ENCODE assay signal across 1 cellular context in genomic region chr2:171159326-171160118, GRCh38.
TF ChIP-seq lines count a peak whose summit lies in the region.

No MANE protein-coding gene starts in this region.

TF ChIP-seq in HepG2, 621 proteins besides CTCF, POLR2A, EP300 and RAD21 (continued from another document and continues in another):
- TF ChIP-seq PAXIP1 (CRISPR knock-in tag; conservative IDR thresholded peaks at IDR 0.05) (peak; percentile 67), CBFB (CRISPR knock-in tag; IDR thresholded peaks at IDR 0.05) (no peak), ZBTB20 (CRISPR knock-in tag; IDR thresholded peaks at IDR 0.05; ENCODE audit: borderline replicate concordance, low read depth) (peak; percentile 61; the same call in 1 of the 2 replicates), GTF3A (CRISPR knock-in tag; conservative IDR thresholded peaks at IDR 0.05) (no peak), AHDC1 (CRISPR knock-in tag; IDR thresholded peaks at IDR 0.05; ENCODE audit: borderline replicate concordance) (no peak), ATF5 (CRISPR knock-in tag; IDR thresholded peaks at IDR 0.05; ENCODE audit: low read depth) (peak; percentile 73; the same call in 1 of the 2 replicates), PPARG (CRISPR knock-in tag; conservative IDR thresholded peaks at IDR 0.05) (no peak), NFIC (IDR thresholded peaks at IDR 0.05; ENCODE audit: low read length) (peak; percentile 62; the same call in 1 of the 2 replicates), ZNF629 (CRISPR knock-in tag; conservative IDR thresholded peaks at IDR 0.05) (no peak), ZNF253 (CRISPR knock-in tag; IDR thresholded peaks at IDR 0.05; ENCODE audit: borderline replicate concordance) (no peak), KLF9 (CRISPR knock-in tag; IDR thresholded peaks at IDR 0.05; ENCODE audit: low read depth) (no peak), HDAC2 (CRISPR knock-in tag; IDR thresholded peaks at IDR 0.05) (no peak; the same call in 1 of the 2 replicates), ZNF547 (CRISPR knock-in tag; IDR thresholded peaks at IDR 0.05) (0 out of 2 replicates have a peak, but pooled peaks have one; percentile 3), ZBTB26 (CRISPR knock-in tag; IDR thresholded peaks at IDR 0.05; ENCODE audit: borderline replicate concordance) (no peak), NR1H2 (CRISPR knock-in tag; IDR thresholded peaks at IDR 0.05; ENCODE audit: borderline replicate concordance, low read depth) (no peak), ZNF30 (CRISPR knock-in tag; IDR thresholded peaks at IDR 0.05) (0 out of 2 replicates have a peak, but pooled peaks have one; percentile 31), CCDC6 (CRISPR knock-in tag; IDR thresholded peaks at IDR 0.05) (no peak), NR2C2 (CRISPR knock-in tag; IDR thresholded peaks at IDR 0.05; ENCODE audit: borderline replicate concordance) (peak; percentile 39; the same call in 1 of the 2 replicates), TARDBP (CRISPR knock-in tag; IDR thresholded peaks at IDR 0.05) (peak; percentile 48; the same call in 1 of the 2 replicates), RFX5 (IDR thresholded peaks at IDR 0.05; ENCODE audit: low read depth, low read length) (peak; percentile 36; the same call in 1 of the 2 replicates), THAP9 (CRISPR knock-in tag; IDR thresholded peaks at IDR 0.05; ENCODE audit: borderline replicate concordance) (peak; percentile 34; the same call in 1 of the 2 replicates), DNMT3B (CRISPR knock-in tag; conservative IDR thresholded peaks at IDR 0.05) (0 out of 2 replicates have a peak, but pooled peaks have one; percentile 45), ZFY (CRISPR knock-in tag; IDR thresholded peaks at IDR 0.05) (no peak; the same call in 1 of the 2 replicates), SAP130 (CRISPR knock-in tag; IDR thresholded peaks at IDR 0.05; ENCODE audit: low read depth) (peak; percentile 68), GATAD2A (CRISPR knock-in tag; IDR thresholded peaks at IDR 0.05) (peak; percentile 42; the same call in 1 of the 2 replicates), ZNF616 (CRISPR knock-in tag; IDR thresholded peaks at IDR 0.05; ENCODE audit: low read depth) (no peak), CEBPZ (IDR thresholded peaks at IDR 0.05; ENCODE audit: low read length) (no peak), SCMH1 (CRISPR knock-in tag; IDR thresholded peaks at IDR 0.05; ENCODE audit: borderline replicate concordance) (no peak), KLF12 (CRISPR knock-in tag; IDR thresholded peaks at IDR 0.05; ENCODE audit: borderline replicate concordance) (no peak), ZNF142 (CRISPR knock-in tag; IDR thresholded peaks at IDR 0.05) (0 out of 2 replicates have a peak, but pooled peaks have one; percentile 9)
